9 cellular contexts compared by ENCODE assay signal in genomic region chr5:105506692-105507277, GRCh38.
DNase-seq lines count a peak whose midpoint lies in the region; ATAC-seq and TF ChIP-seq lines count a peak whose summit lies in the region.
"Had no signal": no experiment of that assay in that cellular context is flagged by ENCODE, and none has a peak within 500 bp of the region (broad histone marks: within the 10 kb centered on the region; RNA-seq: fewer than 3 reads in every experiment).

No MANE protein-coding gene starts in this region.

- no peak overlapping the region for H3K27ac ChIP-seq in VCaP
- H3K27ac ChIP-seq: heart left ventricle had no signal

- TF ChIP-seq CTCF in VCaP (conservative IDR thresholded peaks at IDR 0.05) = peak; percentile 71

- ATAC-seq in GM18907 (IDR thresholded peaks at IDR 0.05; ENCODE audit: unreplicated experiment) (no peak), HG02759 (IDR thresholded peaks at IDR 0.05; ENCODE audit: unreplicated experiment) (no peak), HG02884 (IDR thresholded peaks at IDR 0.05; ENCODE audit: unreplicated experiment) (no peak)
- ATAC-seq: heart left ventricle had no signal

- DNase-seq in D341Med (ENCODE audit: low spot score) = peak; percentile 50
- peak; percentile 30 for DNase-seq in HuH-7 (ENCODE audit: low spot score)
- DNase-seq in kidney glomerular epithelial cell (lab: John Stamatoyannopoulos, UW) = peak; percentile 11
- DNase-seq in GOT3 (lab: John Stamatoyannopoulos, UW) = no peak
